Comparison of ENCODE assay signal across 7 cellular contexts in genomic region chr18:44241041-44241440, GRCh38.
"Had no signal": no experiment of that assay in that cellular context is flagged by ENCODE, and none has a peak within 500 bp of the region (broad histone marks: within the 10 kb centered on the region; RNA-seq: fewer than 3 reads in every experiment).

No MANE protein-coding gene starts in this region.

- ATAC-seq: HepG2, K562 had no signal

- DNase-seq: IMR-90, KBM-7, KG1 had no signal

- H3K4me3 ChIP-seq: K562 had no signal

- H3K27ac ChIP-seq: HL-60 had no signal

- FAIRE-seq: HepG2, HTR-8/SVneo, K562 had no signal
